1 cellular context compared by ENCODE assay signal in the genomic region with DNA sequence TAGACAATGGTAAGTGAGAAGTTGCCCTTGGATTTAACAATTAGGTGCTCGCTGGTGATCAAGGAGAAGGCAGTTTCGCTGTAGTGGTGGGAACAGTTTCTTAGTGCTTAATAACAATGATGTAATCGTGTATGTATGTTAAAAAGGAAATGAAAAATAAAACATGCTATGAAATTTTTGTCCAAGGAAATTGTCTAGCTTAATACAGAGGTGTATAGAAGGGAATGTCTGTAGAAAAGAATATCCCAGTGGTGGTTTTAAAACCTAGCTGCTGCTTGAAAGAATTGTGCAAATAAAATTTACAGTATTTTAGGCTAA.
TF ChIP-seq lines count a peak whose summit lies in the region.

No MANE protein-coding gene starts in this region.

TF ChIP-seq in K562, 482 proteins besides CTCF, POLR2A, EP300 and RAD21 (continued from another document):
- TF ChIP-seq, protein P1, sequence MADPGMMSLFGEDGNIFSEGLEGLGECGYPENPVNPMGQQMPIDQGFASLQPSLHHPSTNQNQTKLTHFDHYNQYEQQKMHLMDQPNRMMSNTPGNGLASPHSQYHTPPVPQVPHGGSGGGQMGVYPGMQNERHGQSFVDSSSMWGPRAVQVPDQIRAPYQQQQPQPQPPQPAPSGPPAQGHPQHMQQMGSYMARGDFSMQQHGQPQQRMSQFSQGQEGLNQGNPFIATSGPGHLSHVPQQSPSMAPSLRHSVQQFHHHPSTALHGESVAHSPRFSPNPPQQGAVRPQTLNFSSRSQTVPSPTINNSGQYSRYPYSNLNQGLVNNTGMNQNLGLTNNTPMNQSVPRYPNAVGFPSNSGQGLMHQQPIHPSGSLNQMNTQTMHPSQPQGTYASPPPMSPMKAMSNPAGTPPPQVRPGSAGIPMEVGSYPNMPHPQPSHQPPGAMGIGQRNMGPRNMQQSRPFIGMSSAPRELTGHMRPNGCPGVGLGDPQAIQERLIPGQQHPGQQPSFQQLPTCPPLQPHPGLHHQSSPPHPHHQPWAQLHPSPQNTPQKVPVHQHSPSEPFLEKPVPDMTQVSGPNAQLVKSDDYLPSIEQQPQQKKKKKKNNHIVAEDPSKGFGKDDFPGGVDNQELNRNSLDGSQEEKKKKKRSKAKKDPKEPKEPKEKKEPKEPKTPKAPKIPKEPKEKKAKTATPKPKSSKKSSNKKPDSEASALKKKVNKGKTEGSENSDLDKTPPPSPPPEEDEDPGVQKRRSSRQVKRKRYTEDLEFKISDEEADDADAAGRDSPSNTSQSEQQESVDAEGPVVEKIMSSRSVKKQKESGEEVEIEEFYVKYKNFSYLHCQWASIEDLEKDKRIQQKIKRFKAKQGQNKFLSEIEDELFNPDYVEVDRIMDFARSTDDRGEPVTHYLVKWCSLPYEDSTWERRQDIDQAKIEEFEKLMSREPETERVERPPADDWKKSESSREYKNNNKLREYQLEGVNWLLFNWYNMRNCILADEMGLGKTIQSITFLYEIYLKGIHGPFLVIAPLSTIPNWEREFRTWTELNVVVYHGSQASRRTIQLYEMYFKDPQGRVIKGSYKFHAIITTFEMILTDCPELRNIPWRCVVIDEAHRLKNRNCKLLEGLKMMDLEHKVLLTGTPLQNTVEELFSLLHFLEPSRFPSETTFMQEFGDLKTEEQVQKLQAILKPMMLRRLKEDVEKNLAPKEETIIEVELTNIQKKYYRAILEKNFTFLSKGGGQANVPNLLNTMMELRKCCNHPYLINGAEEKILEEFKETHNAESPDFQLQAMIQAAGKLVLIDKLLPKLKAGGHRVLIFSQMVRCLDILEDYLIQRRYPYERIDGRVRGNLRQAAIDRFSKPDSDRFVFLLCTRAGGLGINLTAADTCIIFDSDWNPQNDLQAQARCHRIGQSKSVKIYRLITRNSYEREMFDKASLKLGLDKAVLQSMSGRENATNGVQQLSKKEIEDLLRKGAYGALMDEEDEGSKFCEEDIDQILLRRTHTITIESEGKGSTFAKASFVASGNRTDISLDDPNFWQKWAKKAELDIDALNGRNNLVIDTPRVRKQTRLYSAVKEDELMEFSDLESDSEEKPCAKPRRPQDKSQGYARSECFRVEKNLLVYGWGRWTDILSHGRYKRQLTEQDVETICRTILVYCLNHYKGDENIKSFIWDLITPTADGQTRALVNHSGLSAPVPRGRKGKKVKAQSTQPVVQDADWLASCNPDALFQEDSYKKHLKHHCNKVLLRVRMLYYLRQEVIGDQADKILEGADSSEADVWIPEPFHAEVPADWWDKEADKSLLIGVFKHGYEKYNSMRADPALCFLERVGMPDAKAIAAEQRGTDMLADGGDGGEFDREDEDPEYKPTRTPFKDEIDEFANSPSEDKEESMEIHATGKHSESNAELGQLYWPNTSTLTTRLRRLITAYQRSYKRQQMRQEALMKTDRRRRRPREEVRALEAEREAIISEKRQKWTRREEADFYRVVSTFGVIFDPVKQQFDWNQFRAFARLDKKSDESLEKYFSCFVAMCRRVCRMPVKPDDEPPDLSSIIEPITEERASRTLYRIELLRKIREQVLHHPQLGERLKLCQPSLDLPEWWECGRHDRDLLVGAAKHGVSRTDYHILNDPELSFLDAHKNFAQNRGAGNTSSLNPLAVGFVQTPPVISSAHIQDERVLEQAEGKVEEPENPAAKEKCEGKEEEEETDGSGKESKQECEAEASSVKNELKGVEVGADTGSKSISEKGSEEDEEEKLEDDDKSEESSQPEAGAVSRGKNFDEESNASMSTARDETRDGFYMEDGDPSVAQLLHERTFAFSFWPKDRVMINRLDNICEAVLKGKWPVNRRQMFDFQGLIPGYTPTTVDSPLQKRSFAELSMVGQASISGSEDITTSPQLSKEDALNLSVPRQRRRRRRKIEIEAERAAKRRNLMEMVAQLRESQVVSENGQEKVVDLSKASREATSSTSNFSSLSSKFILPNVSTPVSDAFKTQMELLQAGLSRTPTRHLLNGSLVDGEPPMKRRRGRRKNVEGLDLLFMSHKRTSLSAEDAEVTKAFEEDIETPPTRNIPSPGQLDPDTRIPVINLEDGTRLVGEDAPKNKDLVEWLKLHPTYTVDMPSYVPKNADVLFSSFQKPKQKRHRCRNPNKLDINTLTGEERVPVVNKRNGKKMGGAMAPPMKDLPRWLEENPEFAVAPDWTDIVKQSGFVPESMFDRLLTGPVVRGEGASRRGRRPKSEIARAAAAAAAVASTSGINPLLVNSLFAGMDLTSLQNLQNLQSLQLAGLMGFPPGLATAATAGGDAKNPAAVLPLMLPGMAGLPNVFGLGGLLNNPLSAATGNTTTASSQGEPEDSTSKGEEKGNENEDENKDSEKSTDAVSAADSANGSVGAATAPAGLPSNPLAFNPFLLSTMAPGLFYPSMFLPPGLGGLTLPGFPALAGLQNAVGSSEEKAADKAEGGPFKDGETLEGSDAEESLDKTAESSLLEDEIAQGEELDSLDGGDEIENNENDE (IDR thresholded peaks at IDR 0.05; ENCODE audit: low read depth, low read length) = no peak
- TF ChIP-seq MAFK (IDR thresholded peaks at IDR 0.05; ENCODE audit: low read length) = no peak
- TF ChIP-seq, protein P2, sequence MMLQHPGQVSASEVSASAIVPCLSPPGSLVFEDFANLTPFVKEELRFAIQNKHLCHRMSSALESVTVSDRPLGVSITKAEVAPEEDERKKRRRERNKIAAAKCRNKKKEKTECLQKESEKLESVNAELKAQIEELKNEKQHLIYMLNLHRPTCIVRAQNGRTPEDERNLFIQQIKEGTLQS (IDR thresholded peaks at IDR 0.05) = peak; percentile 77
- TF ChIP-seq, protein P2 (CRISPR knock-in tag; conservative IDR thresholded peaks at IDR 0.05) = no peak
- 0 out of 4 replicates have a peak, but pooled peaks of 1 of the 2 experiments have one; percentile 5 for TF ChIP-seq TRIM24 (IDR thresholded peaks at IDR 0.05)
- no peak for TF ChIP-seq CCNT2 (IDR thresholded peaks at IDR 0.05; ENCODE audit: borderline replicate concordance, extremely low read depth, insufficient read length, low read depth, low read length)
- TF ChIP-seq, protein P3, sequence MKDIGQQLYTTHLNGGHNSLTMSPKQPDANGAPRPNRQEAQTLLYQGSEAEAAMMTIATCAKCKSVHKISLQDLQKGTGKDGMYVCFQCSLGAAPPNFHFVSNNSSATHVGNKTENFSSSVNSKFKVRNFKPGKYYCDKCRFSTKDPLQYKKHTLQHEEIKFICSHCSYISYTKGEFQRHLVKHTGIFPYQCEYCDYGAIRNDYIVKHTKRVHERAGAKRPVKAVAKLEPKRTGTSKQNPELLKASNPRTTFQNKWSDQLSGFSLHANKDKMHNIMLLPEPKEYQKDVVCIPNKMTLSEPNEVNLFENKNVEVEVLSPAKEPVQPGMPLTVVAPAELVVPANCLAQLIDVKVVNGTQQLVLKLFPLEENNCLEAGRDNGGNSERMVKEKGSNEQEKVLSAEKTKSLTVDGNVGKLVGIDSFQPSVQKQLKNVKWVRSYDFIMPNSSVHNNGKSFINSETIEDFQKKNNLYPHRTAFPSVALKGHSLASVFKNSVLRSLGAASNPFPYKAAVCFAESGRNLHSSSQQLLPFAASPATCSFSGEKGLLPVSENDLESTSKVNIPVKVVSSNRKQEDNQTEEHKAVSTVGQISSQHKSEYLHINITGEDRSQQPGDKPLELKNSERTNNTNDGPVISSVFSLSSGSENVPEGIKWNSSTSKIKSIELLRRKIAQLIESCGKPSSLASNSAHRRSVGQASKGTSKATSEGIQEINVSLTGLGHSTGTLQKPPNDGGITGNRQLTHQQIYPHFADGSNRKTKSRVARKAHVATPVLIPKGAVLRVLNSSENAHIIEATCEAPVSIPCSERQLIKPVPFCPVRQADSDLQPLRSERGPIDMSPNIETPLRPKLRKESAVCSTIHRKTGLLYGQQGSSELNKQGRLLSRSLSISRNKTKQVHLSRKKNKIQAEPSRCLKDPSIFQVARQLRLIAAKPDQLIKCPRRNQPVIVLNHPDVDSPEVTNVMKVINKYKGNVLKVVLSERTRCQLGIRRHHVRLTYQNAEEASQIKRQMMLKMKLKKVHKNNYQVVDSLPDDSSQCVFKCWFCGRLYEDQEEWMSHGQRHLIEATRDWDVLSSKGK (CRISPR knock-in tag; IDR thresholded peaks at IDR 0.05) = no peak
- TF ChIP-seq TRIM28 (IDR thresholded peaks at IDR 0.05) = no peak
- TF ChIP-seq CC2D1A (IDR thresholded peaks at IDR 0.05) = no peak
- peak; percentile 77; the same call in 1 of the 2 replicates for TF ChIP-seq ATF7 (IDR thresholded peaks at IDR 0.05)
- no peak for TF ChIP-seq TCF7L2 (IDR thresholded peaks at IDR 0.05; ENCODE audit: low read depth, low read length)
